Comparison of ENCODE assay signal across 16 cellular contexts in the genomic region with DNA sequence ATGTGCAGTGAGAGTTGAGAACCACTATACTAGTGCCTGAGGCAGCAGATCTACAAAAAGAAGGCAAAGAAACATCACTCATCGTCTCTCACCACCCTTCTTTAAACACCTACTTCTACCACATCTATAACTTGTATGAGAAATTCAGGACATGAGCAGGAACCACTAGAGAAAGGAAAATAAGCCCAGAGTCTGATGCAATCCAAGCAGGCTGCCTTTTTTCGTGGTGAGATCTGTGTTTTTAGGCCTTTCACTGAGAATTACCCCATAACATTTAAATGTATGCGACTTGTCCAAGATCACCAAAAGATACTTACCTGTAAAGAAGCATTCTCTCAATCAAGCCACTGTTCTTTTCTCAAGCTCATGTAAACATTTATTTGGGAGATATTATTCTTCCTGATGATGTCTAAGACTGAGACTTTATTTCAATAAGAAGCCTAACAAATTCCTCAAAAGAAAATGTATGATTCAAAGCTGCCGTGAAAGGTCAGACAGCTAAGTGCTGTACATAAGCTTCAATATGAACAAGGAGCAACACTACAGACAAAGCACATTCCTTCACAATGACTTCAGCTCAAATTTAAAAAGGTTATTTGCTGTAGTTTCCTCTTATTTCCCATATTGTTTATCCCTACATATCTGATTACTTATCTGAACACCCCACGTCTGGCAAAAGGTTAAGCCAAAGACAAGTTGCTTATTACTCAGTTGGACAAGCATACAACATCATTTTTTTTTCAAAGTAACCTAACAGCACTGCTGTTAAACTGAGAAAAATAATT. TPM values are rescaled to one million over a fixed set of nuclear protein-coding genes. Genes with fewer than 3 reads are reported as not detected.
DNase-seq lines count a peak whose midpoint lies in the region; ATAC-seq and TF ChIP-seq lines count a peak whose summit lies in the region.
"Had no signal": no experiment of that assay in that cellular context is flagged by ENCODE, and none has a peak within 500 bp of the region (broad histone marks: within the 10 kb centered on the region; RNA-seq: fewer than 3 reads in every experiment).

No MANE protein-coding gene starts in this region.

- H3K36me3 Mint-ChIP-seq in activated T-cell treated with anti-CD3 and anti-CD28 coated beads, Interleukin-2, amount 50 U/mL, for 72 hours (ENCODE audit: insufficient read depth in 2 of 2) = peaks cover 0 to 10% of the 10 kb centered on the region in 2 donors
- peaks cover 14% of the 10 kb centered on the region for H3K36me3 Mint-ChIP-seq in type B pancreatic cell

- in situ Hi-C loops in ACHN (cut with HindIII; ENCODE audit: low pct_ligation_motif_present, low pct_unique_long_range_greater_than_20kb, low sequenced_read_pairs) = no loop called here

- H3K4me1 ChIP-seq in adipocyte (ENCODE audit: control insufficient read depth, insufficient read depth, low read length) = peaks cover 16% of the 10 kb centered on the region
- H3K4me1 ChIP-seq: esophagus squamous epithelium had no signal

- H3K36me3 ChIP-seq in adipocyte (ENCODE audit: control insufficient read depth, insufficient read depth, low read length, severe bottlenecking) = peaks cover 6% of the 10 kb centered on the region

- H3K9me3 Mint-ChIP-seq in activated T-cell treated with anti-CD3 and anti-CD28 coated beads, Interleukin-2, amount 50 U/mL, for 72 hours = no peaks in the 10 kb centered on the region
- no peaks in the 10 kb centered on the region for H3K9me3 Mint-ChIP-seq in type B pancreatic cell
- H3K9me3 Mint-ChIP-seq: T-helper 2 cell treated with Interferon-gamma antibody and Interleukin-4, amounts not matched to agents 5 μg/mL and 100 μg/mL, for 36 hours had no signal

- no peaks in the 10 kb centered on the region for H3K27me3 ChIP-seq in adipocyte (replicated peaks; ENCODE audit: control insufficient read depth, insufficient read depth, low read length)
- H3K27me3 ChIP-seq: esophagus squamous epithelium had no signal

- H3K9ac ChIP-seq in adipocyte (ENCODE audit: low read length) = no peak overlapping the region

- DNase-seq in activated T-cell treated with anti-CD3 and anti-CD28 coated beads, Interleukin-2, amount 50 U/mL, for 72 hours = no peak
- no peak for DNase-seq in activated T-cell treated with anti-CD3 and anti-CD28 coated beads, Interleukin-2, amount 50 U/mL, for 48 hours
- DNase-seq in adipocyte (ENCODE audit: low read depth) (peak; percentile 74), fibroblast of villous mesenchyme (ENCODE audit: low read depth) (peak; percentile 63), type B pancreatic cell (ENCODE audit: extremely low spot score, unreplicated experiment) (no peak), cortex of kidney (lab: John Stamatoyannopoulos, UW) (no peak), ecto neural progenitor cell (ENCODE audit: low spot score) (no peak), ACHN (no peak)
- DNase-seq: activated gamma-delta T cell treated with Interleukin-2 at 50 U/mL for 16 hours, esophagus squamous epithelium, NCI-H1417 treated with DMSO at 0.1 percent for 48 hours, NCI-H526 treated with DMSO at 0.1 percent for 48 hours, small intestine had no signal

- no peak for TF ChIP-seq CTCF in fibroblast of villous mesenchyme (IDR thresholded peaks at IDR 0.05; ENCODE audit: insufficient read depth, low read depth, low read length)
- no peak for TF ChIP-seq CTCF in type B pancreatic cell (conservative IDR thresholded peaks at IDR 0.05)

- H3K27me3 Mint-ChIP-seq in activated T-cell treated with anti-CD3 and anti-CD28 coated beads, Interleukin-2, amount 50 U/mL, for 72 hours (ENCODE audit: low read depth) = no peaks in the 10 kb centered on the region
- H3K27me3 Mint-ChIP-seq in type B pancreatic cell = no peaks in the 10 kb centered on the region

- H3K4me3 ChIP-seq in adipocyte (ENCODE audit: low read length) = no peak overlapping the region
- no peak overlapping the region for H3K4me3 ChIP-seq in fibroblast of villous mesenchyme (ENCODE audit: low read depth, low read length)
- H3K4me3 ChIP-seq: esophagus squamous epithelium had no signal

- no peaks in the 10 kb centered on the region for H3K9me3 ChIP-seq in adipocyte (ENCODE audit: control insufficient read depth, low read length)
- H3K9me3 ChIP-seq: esophagus squamous epithelium had no signal

- H3K4me1 Mint-ChIP-seq in activated T-cell treated with anti-CD3 and anti-CD28 coated beads, Interleukin-2, amount 50 U/mL, for 72 hours (ENCODE audit: low read depth) = peaks cover 5% of the 10 kb centered on the region
- peaks cover 8% of the 10 kb centered on the region for H3K4me1 Mint-ChIP-seq in type B pancreatic cell (ENCODE audit: unreplicated experiment)

- peak overlapping the region; percentile 68 for H3K27ac Mint-ChIP-seq in activated T-cell treated with anti-CD3 and anti-CD28 coated beads, Interleukin-2, amount 50 U/mL, for 72 hours
- H3K27ac Mint-ChIP-seq in type B pancreatic cell = peak overlapping the region; percentile 67
- H3K27ac Mint-ChIP-seq: T-helper 2 cell treated with Interferon-gamma antibody and Interleukin-4, amounts not matched to agents 5 μg/mL and 100 μg/mL, for 36 hours had no signal

- H3K4me3 Mint-ChIP-seq in activated T-cell treated with anti-CD3 and anti-CD28 coated beads, Interleukin-2, amount 50 U/mL, for 72 hours = no peak overlapping the region
- H3K4me3 Mint-ChIP-seq in type B pancreatic cell = no peak overlapping the region
- H3K4me3 Mint-ChIP-seq: T-helper 2 cell treated with Interferon-gamma antibody and Interleukin-4, amounts not matched to agents 5 μg/mL and 100 μg/mL, for 36 hours had no signal

- ATAC-seq in activated T-cell treated with anti-CD3 and anti-CD28 coated beads, Interleukin-2, amount 50 U/mL, for 72 hours (replicated peaks in 1 of 2) = no peak

RNA-seq across cellular contexts. Expression of gene SPICE1, which starts 16.5 kb away (rescaled TPM):
- total RNA-seq in activated T-cell treated with anti-CD3 and anti-CD28 coated beads, Interleukin-2, amount 50 U/mL, for 72 hours = 10 to 100 TPM; 15.1 to 21.6 TPM
- total RNA-seq in fibroblast of villous mesenchyme (10.3 and 16.8 TPM in 2 replicates), type B pancreatic cell (ENCODE audit: low replicate concordance) (20.2 and 31.1 TPM in 2 replicates)

RNA-seq across cellular contexts. Expression of gene SIDT1, which starts 33.9 kb away (rescaled TPM):
- total RNA-seq in activated T-cell treated with anti-CD3 and anti-CD28 coated beads, Interleukin-2, amount 50 U/mL, for 72 hours = 10 to 100 TPM; 21.3 to 28.9 TPM
- total RNA-seq in fibroblast of villous mesenchyme = not detected in 2 replicates
- 0.83 and 0.97 TPM in 2 replicates for total RNA-seq in type B pancreatic cell (ENCODE audit: low replicate concordance)
- total RNA-seq: lung microvascular endothelial cell, RPMI7951 had no signal

RNA-seq across cellular contexts. Expression of gene CFAP44, which starts 57.1 kb away (rescaled TPM):
- 1 to 10 TPM; 3.4 to 5.0 TPM for total RNA-seq in activated T-cell treated with anti-CD3 and anti-CD28 coated beads, Interleukin-2, amount 50 U/mL, for 72 hours
- total RNA-seq in fibroblast of villous mesenchyme (1.9 and 2.6 TPM in 2 replicates), type B pancreatic cell (ENCODE audit: low replicate concordance) (7.6 and 11.6 TPM in 2 replicates)

Comparison
In these comparisons a context has a peak if more than half of its experiments do, and no peak if none do; other contexts are left out.
1. DNase-seq: peak in adipocyte (single experiment) and fibroblast of villous mesenchyme (single experiment); none in activated T-cell treated with anti-CD3 and anti-CD28 coated beads, Interleukin-2, amount 50 U/mL, for 72 hours (0 of 2), activated T-cell treated with anti-CD3 and anti-CD28 coated beads, Interleukin-2, amount 50 U/mL, for 48 hours (0 of 2), type B pancreatic cell (single experiment), cortex of kidney (single experiment), ecto neural progenitor cell (single experiment) and ACHN (single experiment).
2. RNA of gene SIDT1, which starts 33.9 kb away (total RNA-seq): 21.3 to 28.9 TPM in activated T-cell treated with anti-CD3 and anti-CD28 coated beads, Interleukin-2, amount 50 U/mL, for 72 hours; 0.83 to 0.97 TPM in type B pancreatic cell and not detected in fibroblast of villous mesenchyme; every median in the first group is over 10 times any median in the second.